3 cellular contexts compared by ENCODE assay signal in the genomic region with DNA sequence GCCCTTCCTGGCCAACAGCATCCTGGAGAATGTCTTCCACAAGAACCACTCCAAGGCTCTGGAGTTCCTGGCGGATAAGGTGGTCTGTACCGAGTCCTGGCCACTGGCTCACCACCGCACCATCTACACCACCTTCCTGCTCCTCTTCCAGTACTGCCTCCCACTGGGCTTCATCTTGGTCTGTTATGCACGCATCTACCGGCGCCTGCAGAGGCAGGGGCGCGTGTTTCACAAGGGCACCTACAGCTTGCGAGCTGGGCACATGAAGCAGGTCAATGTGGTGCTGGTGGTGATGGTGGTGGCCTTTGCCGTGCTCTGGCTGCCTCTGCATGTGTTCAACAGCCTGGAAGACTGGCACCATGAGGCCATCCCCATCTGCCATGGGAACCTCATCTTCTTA. TPM values are rescaled to one million over a fixed set of nuclear protein-coding genes. Genes with fewer than 3 reads are reported as not detected.
"Had no signal": no experiment of that assay in that cellular context is flagged by ENCODE, and none has a peak within 500 bp of the region (broad histone marks: within the 10 kb centered on the region; RNA-seq: fewer than 3 reads in every experiment).

No MANE protein-coding gene starts in this region.

RNA-seq across cellular contexts. Expression of a gene that starts 4.0 kb away (rescaled TPM):
- total RNA-seq: PC-3, SJCRH30, SK-MEL-5 had no signal
